8 cellular contexts compared by ENCODE assay signal in genomic region chr19:57916168-57916995, GRCh38. TPM values are rescaled to one million over a fixed set of nuclear protein-coding genes. Genes with fewer than 3 reads are reported as not detected.
A peak's percentile ranks its signal among the peaks of the same experiment; 100 is the strongest.
DNase-seq lines count a peak whose midpoint lies in the region; ATAC-seq and FAIRE-seq lines count a peak whose summit lies in the region.
"Not testable (repeated sequence)": the region's sequence is repeated elsewhere in the genome, so short reads cannot be mapped to it uniquely, and the experiment has no call there.

Gene ZNF417, minus strand, starts transcription at chr19:57916592. Its CDS starts 181 bp downstream, at chr19:57916411.

- FAIRE-seq in HTR-8/SVneo (lab: Jason Lieb, UNC) (peak; percentile 91), endometrium (lab: Jason Lieb, UNC) (peak; percentile 96)

- 0 to 3% methylated on average over 16 to 36 of the region's 51 CpGs for WGBS in mesodermal cell (ENCODE audit: insufficient coverage in 2 of 2), 2 experiments

- not testable (repeated sequence) for H3K4me1 ChIP-seq in mesodermal cell (ENCODE audit: control insufficient read depth, insufficient read depth, low read length, poor library complexity, severe bottlenecking)

- not testable (repeated sequence) for H3K9me3 ChIP-seq in mesodermal cell (ENCODE audit: control insufficient read depth, low read length)

- DNase-seq in Caki2 (ENCODE audit: low read depth) (peak; percentile 96), HTR-8/SVneo (ENCODE audit: insufficient read length, low spot score) (peak; percentile 93), NOMO-1 treated with dmso at 0.1 percent for 144 hours (lab: John Stamatoyannopoulos, UW; ENCODE audit: unreplicated experiment) (peak; percentile 94)
- peak; percentile 43 to 68 (median 65) for DNase-seq in activated CD8-positive, alpha-beta memory T cell treated with anti-CD3 and anti-CD28 coated beads for 48 hours (ENCODE audit: low read depth in 2 of 3, low spot score in 2 of 3)
- DNase-seq in stimulated activated CD8-positive, alpha-beta memory T cell treated with anti-CD3 and anti-CD28 coated beads, Interleukin-15, amount 100 ng/mL, for 4 hours (ENCODE audit: low read depth in 2 of 2): peak; percentile 71 to 82

- H3K4me3 ChIP-seq in mesodermal cell (ENCODE audit: extremely low read depth, insufficient read depth, low read length, poor library complexity, severe bottlenecking): peak within 1 kb of the TSS; percentile 77

- peak within 1 kb of the TSS; percentile 57 for H3K27ac ChIP-seq in mesodermal cell (ENCODE audit: low read depth, low read length, severe bottlenecking)

- peak; percentile 93 for ATAC-seq in GM21367 (IDR thresholded peaks at IDR 0.05; ENCODE audit: unreplicated experiment)

- H3K36me3 ChIP-seq in mesodermal cell (ENCODE audit: control insufficient read depth, insufficient read depth, low read length): peaks cover 52% of the 10 kb centered on the region

- in situ Hi-C loops in Caki2 (cut with HindIII; ENCODE audit: low pct_unique_long_range_greater_than_20kb, low sequenced_read_pairs): not testable (repeated sequence)

RNA-seq across cellular contexts. Expression of gene ZNF417, which starts in this region (rescaled TPM):
- 7.5 and 13.2 TPM in 2 replicates for total RNA-seq in Caki2 (2014; rRNA removed; shearing (Covaris generic); ENCODE audit: low replicate concordance)
- 8.6 TPM for polyA plus RNA-seq in mesodermal cell (2013, experiment 1 of 2)
- 9.2 TPM for polyA plus RNA-seq in mesodermal cell (2013, experiment 2 of 2)

Comparison
In these comparisons a context has a peak if more than half of its experiments do, and no peak if none do; other contexts are left out.
1. Peak in every context shown above with its lines: DNase-seq, ATAC-seq, H3K4me3 ChIP-seq and H3K27ac ChIP-seq.